1 cellular context compared by ENCODE assay signal in genomic region chr16:3646348-3646920, GRCh38.
A peak's percentile ranks its signal among the peaks of the same experiment; 100 is the strongest.
TF ChIP-seq lines count a peak whose summit lies in the region.

No MANE protein-coding gene starts in this region.

TF ChIP-seq in HepG2, 621 proteins besides CTCF, POLR2A, EP300 and RAD21 (continued from another document and continues in another):
- TF ChIP-seq TRAFD1 (CRISPR knock-in tag; IDR thresholded peaks at IDR 0.05; ENCODE audit: borderline replicate concordance), result no peak
- no peak for TF ChIP-seq SKI (IDR thresholded peaks at IDR 0.05; ENCODE audit: partially characterized antibody)
- peak; percentile 67 for TF ChIP-seq PHF21A (CRISPR knock-in tag; IDR thresholded peaks at IDR 0.05)
- no peak for TF ChIP-seq ZUFSP (CRISPR knock-in tag; IDR thresholded peaks at IDR 0.05; ENCODE audit: borderline replicate concordance)
- no peak for TF ChIP-seq ATF7-NPFF (CRISPR knock-in tag; IDR thresholded peaks at IDR 0.05; ENCODE audit: low read depth)
- TF ChIP-seq SRSF1 (optimal IDR thresholded peaks at IDR 0.05; ENCODE audit: low read depth, low read length), result no peak
- TF ChIP-seq ZBTB33 (CRISPR knock-in tag; IDR thresholded peaks at IDR 0.05), result peak; percentile 52; the same call in 1 of the 2 replicates
- no peak for TF ChIP-seq ZNF143 (CRISPR knock-in tag; IDR thresholded peaks at IDR 0.05)
- TF ChIP-seq ZNF720 (CRISPR knock-in tag; IDR thresholded peaks at IDR 0.05), result no peak
- TF ChIP-seq ZBTB42 (CRISPR knock-in tag; IDR thresholded peaks at IDR 0.05), result no peak
- no peak for TF ChIP-seq PHF5A (CRISPR knock-in tag; IDR thresholded peaks at IDR 0.05; ENCODE audit: low read depth, unreplicated experiment)
- TF ChIP-seq IKZF1 (IDR thresholded peaks at IDR 0.05), result no peak
- TF ChIP-seq EZH2 (conservative IDR thresholded peaks at IDR 0.05; ENCODE audit: low read depth, low read length), result no peak
- no peak for TF ChIP-seq ZNF629 (CRISPR knock-in tag; conservative IDR thresholded peaks at IDR 0.05)
- peak; percentile 56; the same call in 1 of the 2 replicates for TF ChIP-seq MEIS1 (CRISPR knock-in tag; IDR thresholded peaks at IDR 0.05; ENCODE audit: borderline replicate concordance)
- no peak for TF ChIP-seq KMT2B (CRISPR knock-in tag; IDR thresholded peaks at IDR 0.05)
- no peak for TF ChIP-seq ZNF547 (CRISPR knock-in tag; IDR thresholded peaks at IDR 0.05)
- TF ChIP-seq RFXANK (CRISPR knock-in tag; IDR thresholded peaks at IDR 0.05), result no peak
- TF ChIP-seq ZNF747 (CRISPR knock-in tag; IDR thresholded peaks at IDR 0.05; ENCODE audit: borderline replicate concordance), result no peak
- no peak for TF ChIP-seq SCMH1 (CRISPR knock-in tag; IDR thresholded peaks at IDR 0.05; ENCODE audit: borderline replicate concordance)
- no peak for TF ChIP-seq TCF12 (IDR thresholded peaks at IDR 0.05)
- TF ChIP-seq TCF12 (CRISPR knock-in tag; IDR thresholded peaks at IDR 0.05), result no peak
- no peak for TF ChIP-seq RFX5 (IDR thresholded peaks at IDR 0.05; ENCODE audit: low read depth, low read length)
- no peak for TF ChIP-seq HMGXB3 (CRISPR knock-in tag; IDR thresholded peaks at IDR 0.05; ENCODE audit: borderline replicate concordance)
- TF ChIP-seq ZMYM2 (CRISPR knock-in tag; IDR thresholded peaks at IDR 0.05), result 0 out of 2 replicates have a peak, but pooled peaks have one; percentile 29
- no peak for TF ChIP-seq ZNF329 (CRISPR knock-in tag; IDR thresholded peaks at IDR 0.05; ENCODE audit: low read depth)
- TF ChIP-seq FOXP4 (CRISPR knock-in tag; IDR thresholded peaks at IDR 0.05), result peak; percentile 93
- TF ChIP-seq ZNF737 (CRISPR knock-in tag; IDR thresholded peaks at IDR 0.05; ENCODE audit: borderline replicate concordance), result no peak
- TF ChIP-seq HOXA3 (CRISPR knock-in tag; IDR thresholded peaks at IDR 0.05), result no peak
- no peak for TF ChIP-seq SRF (IDR thresholded peaks at IDR 0.05; ENCODE audit: low read depth, low read length)
- no peak for TF ChIP-seq ZNF605 (CRISPR knock-in tag; IDR thresholded peaks at IDR 0.05)
- TF ChIP-seq HOXD1 (CRISPR knock-in tag; IDR thresholded peaks at IDR 0.05), result no peak
- TF ChIP-seq FOXK2 (IDR thresholded peaks at IDR 0.05), result peak; percentile 54
- no peak for TF ChIP-seq MBNL3 (CRISPR knock-in tag; conservative IDR thresholded peaks at IDR 0.05)
- peak; percentile 54 for TF ChIP-seq ZBTB38 (CRISPR knock-in tag; IDR thresholded peaks at IDR 0.05)
- TF ChIP-seq ZNF460 (CRISPR knock-in tag; IDR thresholded peaks at IDR 0.05; ENCODE audit: borderline replicate concordance), result no peak
- no peak for TF ChIP-seq ARID3A (IDR thresholded peaks at IDR 0.05; ENCODE audit: low read depth, low read length)
- TF ChIP-seq ZNF3 (CRISPR knock-in tag; IDR thresholded peaks at IDR 0.05), result no peak
- no peak for TF ChIP-seq SMYD3 (CRISPR knock-in tag; IDR thresholded peaks at IDR 0.05)
- TF ChIP-seq SOX13 (IDR thresholded peaks at IDR 0.05), result no peak
- TF ChIP-seq SOX13 (CRISPR knock-in tag; conservative IDR thresholded peaks at IDR 0.05 in 1 of 2, IDR thresholded peaks at IDR 0.05 in 1 of 2), result peak in 1 of 2 experiments; percentile 42; a peak in 1 of 4 replicates
- TF ChIP-seq CSRNP1 (CRISPR knock-in tag; IDR thresholded peaks at IDR 0.05), result no peak
- TF ChIP-seq RXRB (CRISPR knock-in tag; IDR thresholded peaks at IDR 0.05; ENCODE audit: borderline replicate concordance), result peak; percentile 80
- no peak for TF ChIP-seq ZNF761 (CRISPR knock-in tag; conservative IDR thresholded peaks at IDR 0.05)
- no peak for TF ChIP-seq MLXIP (CRISPR knock-in tag; IDR thresholded peaks at IDR 0.05; ENCODE audit: borderline replicate concordance)
- TF ChIP-seq ZNF18 (CRISPR knock-in tag; IDR thresholded peaks at IDR 0.05; ENCODE audit: insufficient replicate concordance), result no peak
- TF ChIP-seq NR2F6 (IDR thresholded peaks at IDR 0.05), result 0 out of 2 replicates have a peak, but pooled peaks have one; percentile 22
- TF ChIP-seq NR2F6 (CRISPR knock-in tag; IDR thresholded peaks at IDR 0.05), result 0 out of 2 replicates have a peak, but pooled peaks have one; percentile 13
